24 cellular contexts compared by ENCODE assay signal in the genomic region with DNA sequence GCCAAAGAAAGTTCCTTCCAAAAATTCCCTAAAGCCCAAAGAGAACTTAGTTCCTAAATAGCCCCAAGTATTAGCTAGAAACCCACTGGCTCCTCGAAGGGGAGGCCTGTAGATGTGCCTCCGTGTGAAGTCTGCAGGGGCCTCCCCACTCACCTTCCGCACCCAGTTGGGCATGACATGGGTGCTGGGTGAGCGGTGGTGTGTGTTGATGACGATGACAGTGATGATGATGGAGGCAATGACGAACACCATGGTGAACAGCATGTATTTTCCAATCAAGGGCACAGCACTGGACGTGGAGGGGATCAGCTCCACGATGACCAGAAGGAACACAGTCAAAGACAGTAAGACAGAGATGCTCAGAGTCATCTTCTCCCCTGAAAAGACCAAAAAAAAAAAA. TPM values are rescaled to one million over a fixed set of nuclear protein-coding genes. Genes with fewer than 3 reads are reported as not detected.
A peak's percentile ranks its signal among the peaks of the same experiment; 100 is the strongest.
DNase-seq lines count a peak whose midpoint lies in the region; ATAC-seq and TF ChIP-seq lines count a peak whose summit lies in the region.
"Had no signal": no experiment of that assay in that cellular context is flagged by ENCODE, and none has a peak within 500 bp of the region (broad histone marks: within the 10 kb centered on the region; RNA-seq: fewer than 3 reads in every experiment).

No MANE protein-coding gene starts in this region.

- CTCF ChIA-PET in activated CD4-positive, alpha-beta memory T cell treated with anti-CD3 and anti-CD28 coated beads for 36 hours (lab: Charles Lee), result interaction anchor here (0.6 to 5.1 kb wide), 32 partner anchors 15 to 360 kb away, joined by 3 to 97 read pairs (median 6); partner anchors contain the start of genes CHN1 and CHRNA1
- CTCF ChIA-PET in activated CD4-positive, alpha-beta memory T cell treated with anti-CD3 and anti-CD28 coated beads, Interleukin-2, amount 10 ng/mL, durations not matched to agents 7 days and 5 days (lab: Charles Lee), result interaction anchor here (0.8 to 3.6 kb wide), 31 partner anchors 9 to 430 kb away, joined by 3 to 63 read pairs (median 5); partner anchors contain the start of genes CHN1 and CHRNA1

- no peak for ATAC-seq in activated T-helper 17 cell treated with anti-CD3 and anti-CD28 coated beads, Interleukin-2, amount 50 U/mL, for 72 hours (replicated peaks)
- no peak for ATAC-seq in naive thymus-derived CD8-positive, alpha-beta T cell
- ATAC-seq in omental fat pad (ENCODE audit: low FRiP score), result no peak
- ATAC-seq: activated CD4-positive, CD25-positive, alpha-beta regulatory T cell treated with anti-CD3 and anti-CD28 coated beads, Interleukin-2, amount 50 U/mL, for 24 hours had no signal

- no peaks in the 10 kb centered on the region for H3K36me3 Mint-ChIP-seq in activated CD4-positive, alpha-beta memory T cell treated with anti-CD3 and anti-CD28 coated beads for 36 hours
- no peaks in the 10 kb centered on the region for H3K36me3 Mint-ChIP-seq in activated CD4-positive, alpha-beta memory T cell treated with anti-CD3 and anti-CD28 coated beads, Interleukin-2, amount 10 ng/mL, durations not matched to agents 7 days and 5 days (ENCODE audit: low read depth)
- peaks cover 6% of the 10 kb centered on the region for H3K36me3 Mint-ChIP-seq in activated T-helper 17 cell treated with anti-CD3 and anti-CD28 coated beads, Interleukin-2, amount 50 U/mL, for 72 hours (ENCODE audit: low read depth)
- no peaks in the 10 kb centered on the region for H3K36me3 Mint-ChIP-seq in naive thymus-derived CD8-positive, alpha-beta T cell

- no peak overlapping the region for H3K4me3 Mint-ChIP-seq in activated CD4-positive, alpha-beta memory T cell treated with anti-CD3 and anti-CD28 coated beads for 36 hours
- no peak overlapping the region for H3K4me3 Mint-ChIP-seq in activated CD4-positive, alpha-beta memory T cell treated with anti-CD3 and anti-CD28 coated beads, Interleukin-2, amount 10 ng/mL, durations not matched to agents 7 days and 5 days
- peak overlapping the region; percentile 74 for H3K4me3 Mint-ChIP-seq in activated T-helper 17 cell treated with anti-CD3 and anti-CD28 coated beads, Interleukin-2, amount 50 U/mL, for 72 hours
- no peak overlapping the region for H3K4me3 Mint-ChIP-seq in naive thymus-derived CD8-positive, alpha-beta T cell

- H3K4me1 ChIP-seq in HUES6 (ENCODE audit: control insufficient read depth, insufficient read depth, low read length) (peaks cover 22% of the 10 kb centered on the region), SJCRH30 (no peaks in the 10 kb centered on the region)
- H3K4me1 ChIP-seq: suprapubic skin, uterus had no signal

- POLR2A ChIA-PET in activated CD4-positive, alpha-beta memory T cell treated with anti-CD3 and anti-CD28 coated beads for 36 hours (lab: Charles Lee), result interaction anchor here (0.6 kb wide), 1 partner anchor 197 kb away, joined by 3 read pairs; no protein-coding TSS in a partner anchor
- POLR2A ChIA-PET in activated CD4-positive, alpha-beta memory T cell treated with anti-CD3 and anti-CD28 coated beads, Interleukin-2, amount 10 ng/mL, durations not matched to agents 7 days and 5 days (lab: Charles Lee), result interaction anchor here (0.6 to 1.6 kb wide), 6 partner anchors 23 to 89 kb away, joined by 3 to 4 read pairs (median 3); no protein-coding TSS in a partner anchor
- POLR2A ChIA-PET in naive thymus-derived CD8-positive, alpha-beta T cell (lab: Charles Lee), result interaction anchor here (0.5 to 1.6 kb wide), 4 partner anchors 28 to 1333 kb away, joined by 3 to 8 read pairs (median 4); no protein-coding TSS in a partner anchor

- H3K27ac ChIP-seq in HUES6 (ENCODE audit: low read depth, low read length) (peak overlapping the region; percentile 68; the same call in 1 of the 2 replicates), SJCRH30 (no peak overlapping the region)
- H3K27ac ChIP-seq: suprapubic skin, uterus had no signal

- no peaks in the 10 kb centered on the region for H3K9me3 ChIP-seq in HUES6 (ENCODE audit: control insufficient read depth, insufficient read depth, low read depth, low read length)
- H3K9me3 ChIP-seq in SJCRH30 (replicated peaks), result no peaks in the 10 kb centered on the region
- H3K9me3 ChIP-seq: suprapubic skin, uterus had no signal

- H3K4me1 Mint-ChIP-seq in activated CD4-positive, alpha-beta memory T cell treated with anti-CD3 and anti-CD28 coated beads for 36 hours (ENCODE audit: low read depth), result peaks cover 48% of the 10 kb centered on the region
- peaks cover 47% of the 10 kb centered on the region for H3K4me1 Mint-ChIP-seq in activated CD4-positive, alpha-beta memory T cell treated with anti-CD3 and anti-CD28 coated beads, Interleukin-2, amount 10 ng/mL, durations not matched to agents 7 days and 5 days
- H3K4me1 Mint-ChIP-seq in activated T-helper 17 cell treated with anti-CD3 and anti-CD28 coated beads, Interleukin-2, amount 50 U/mL, for 72 hours, result peaks cover 27% of the 10 kb centered on the region
- H3K4me1 Mint-ChIP-seq in naive thymus-derived CD8-positive, alpha-beta T cell, result peaks cover 8 to 40% (median 27%) of the 10 kb centered on the region in 4 donors

- DNase-seq in activated CD4-positive, alpha-beta memory T cell treated with anti-CD3 and anti-CD28 coated beads for 36 hours, result peak; percentile 22
- no peak for DNase-seq in activated CD4-positive, alpha-beta memory T cell treated with anti-CD3 and anti-CD28 coated beads, Interleukin-2, amount 10 ng/mL, durations not matched to agents 7 days and 5 days
- DNase-seq in naive thymus-derived CD8-positive, alpha-beta T cell, result no peak
- DNase-seq in SJCRH30, result no peak
- DNase-seq in SW 1271 (lab: John Stamatoyannopoulos, UW), result no peak
- DNase-seq in omental fat pad (ENCODE audit: low spot score), result no peak
- DNase-seq: activated effector memory CD4-positive, alpha-beta T cell treated with Interleukin-2 at 50 U/mL for 16 hours; COR-L47; GF-D8; glutamatergic neuron; H7; kidney glomerular epithelial cell; NCI-H1092 treated with DMSO at 0.1 percent for 48 hours; NCI-H2029; NCI-H226; nucleus accumbens; SHP77; uterus had no signal

- H3K27me3 Mint-ChIP-seq in activated CD4-positive, alpha-beta memory T cell treated with anti-CD3 and anti-CD28 coated beads for 36 hours, result peaks cover 2% of the 10 kb centered on the region
- peaks cover 20% of the 10 kb centered on the region for H3K27me3 Mint-ChIP-seq in activated CD4-positive, alpha-beta memory T cell treated with anti-CD3 and anti-CD28 coated beads, Interleukin-2, amount 10 ng/mL, durations not matched to agents 7 days and 5 days
- no peaks in the 10 kb centered on the region for H3K27me3 Mint-ChIP-seq in activated T-helper 17 cell treated with anti-CD3 and anti-CD28 coated beads, Interleukin-2, amount 50 U/mL, for 72 hours
- peaks cover 0 to 5% (median 0%) of the 10 kb centered on the region in 5 donors for H3K27me3 Mint-ChIP-seq in naive thymus-derived CD8-positive, alpha-beta T cell

- H3K36me3 ChIP-seq in HUES6 (ENCODE audit: control insufficient read depth, insufficient read depth, low read length) (no peaks in the 10 kb centered on the region), SJCRH30 (peaks cover 82% of the 10 kb centered on the region)
- H3K36me3 ChIP-seq: suprapubic skin, uterus had no signal

- TF ChIP-seq CTCF in omental fat pad (IDR thresholded peaks at IDR 0.05), result no peak

- H3K27me3 ChIP-seq in HUES6 (ENCODE audit: control insufficient read depth, insufficient read depth, low read length) (no peaks in the 10 kb centered on the region), SJCRH30 (no peaks in the 10 kb centered on the region)
- H3K27me3 ChIP-seq: suprapubic skin, uterus had no signal

- intact Hi-C loops in activated CD4-positive, alpha-beta memory T cell treated with anti-CD3 and anti-CD28 coated beads for 36 hours (cut with micrococcal nuclease), result loop anchor here (1.0 to 5.0 kb wide), 7 partner anchors 19 to 478 kb away; no protein-coding TSS in a partner anchor

- H3K27ac Mint-ChIP-seq in activated CD4-positive, alpha-beta memory T cell treated with anti-CD3 and anti-CD28 coated beads for 36 hours, result peak overlapping the region; percentile 8
- no peak overlapping the region for H3K27ac Mint-ChIP-seq in activated CD4-positive, alpha-beta memory T cell treated with anti-CD3 and anti-CD28 coated beads, Interleukin-2, amount 10 ng/mL, durations not matched to agents 7 days and 5 days
- peak overlapping the region; percentile 96 for H3K27ac Mint-ChIP-seq in activated T-helper 17 cell treated with anti-CD3 and anti-CD28 coated beads, Interleukin-2, amount 50 U/mL, for 72 hours
- peak overlapping the region in 6 of 10 donors; percentile 4 to 78 (median 49) for H3K27ac Mint-ChIP-seq in naive thymus-derived CD8-positive, alpha-beta T cell

- no peak overlapping the region for H3K4me3 ChIP-seq in HUES6 (ENCODE audit: low read depth, low read length)
- H3K4me3 ChIP-seq in SJCRH30, result no peak overlapping the region
- H3K4me3 ChIP-seq: lung, skin epidermis, suprapubic skin, uterus had no signal

- no peak overlapping the region for H3K9ac ChIP-seq in HUES6 (ENCODE audit: low read length)

- H3K9me3 Mint-ChIP-seq in activated CD4-positive, alpha-beta memory T cell treated with anti-CD3 and anti-CD28 coated beads for 36 hours, result no peaks in the 10 kb centered on the region
- H3K9me3 Mint-ChIP-seq in activated CD4-positive, alpha-beta memory T cell treated with anti-CD3 and anti-CD28 coated beads, Interleukin-2, amount 10 ng/mL, durations not matched to agents 7 days and 5 days, result no peaks in the 10 kb centered on the region
- no peaks in the 10 kb centered on the region for H3K9me3 Mint-ChIP-seq in activated T-helper 17 cell treated with anti-CD3 and anti-CD28 coated beads, Interleukin-2, amount 50 U/mL, for 72 hours
- H3K9me3 Mint-ChIP-seq in naive thymus-derived CD8-positive, alpha-beta T cell, result no peaks in the 10 kb centered on the region

RNA-seq across cellular contexts. Expression of gene CHRNA1, which starts 14.5 kb away (rescaled TPM):
- total RNA-seq in activated CD4-positive, alpha-beta memory T cell treated with anti-CD3 and anti-CD28 coated beads for 36 hours, result not detected
- not detected for total RNA-seq in activated CD4-positive, alpha-beta memory T cell treated with anti-CD3 and anti-CD28 coated beads, Interleukin-2, amount 10 ng/mL, durations not matched to agents 7 days and 5 days
- under 1 TPM in 1 of 2 donors, not detected in 1; 0.13 TPM for total RNA-seq in activated T-helper 17 cell treated with anti-CD3 and anti-CD28 coated beads, Interleukin-2, amount 50 U/mL, for 72 hours
- not detected for total RNA-seq in naive thymus-derived CD8-positive, alpha-beta T cell
- not detected for polyA plus RNA-seq in naive thymus-derived CD8-positive, alpha-beta T cell
- total RNA-seq in SJCRH30 (2014; rRNA removed; shearing (Covaris generic)), result 371 and 375 TPM in 2 replicates
- total RNA-seq in omental fat pad, result not detected
- total RNA-seq: H7, lung, suprapubic skin, uterus had no signal

Comparison
In these comparisons a context has a peak if more than half of its experiments do, and no peak if none do; other contexts are left out.
1. RNA of gene CHRNA1, which starts 14.5 kb away (total RNA-seq): 371 to 375 TPM in SJCRH30; 0.13 TPM in activated T-helper 17 cell treated with anti-CD3 and anti-CD28 coated beads, Interleukin-2, amount 50 U/mL, for 72 hours, not detected in omental fat pad, not detected in activated CD4-positive, alpha-beta memory T cell treated with anti-CD3 and anti-CD28 coated beads for 36 hours, not detected in activated CD4-positive, alpha-beta memory T cell treated with anti-CD3 and anti-CD28 coated beads, Interleukin-2, amount 10 ng/mL, durations not matched to agents 7 days and 5 days and not detected in naive thymus-derived CD8-positive, alpha-beta T cell; every median in the first group is over 100 times any median in the second.